ENCODE assay signal across 22 cellular contexts in the genomic region with DNA sequence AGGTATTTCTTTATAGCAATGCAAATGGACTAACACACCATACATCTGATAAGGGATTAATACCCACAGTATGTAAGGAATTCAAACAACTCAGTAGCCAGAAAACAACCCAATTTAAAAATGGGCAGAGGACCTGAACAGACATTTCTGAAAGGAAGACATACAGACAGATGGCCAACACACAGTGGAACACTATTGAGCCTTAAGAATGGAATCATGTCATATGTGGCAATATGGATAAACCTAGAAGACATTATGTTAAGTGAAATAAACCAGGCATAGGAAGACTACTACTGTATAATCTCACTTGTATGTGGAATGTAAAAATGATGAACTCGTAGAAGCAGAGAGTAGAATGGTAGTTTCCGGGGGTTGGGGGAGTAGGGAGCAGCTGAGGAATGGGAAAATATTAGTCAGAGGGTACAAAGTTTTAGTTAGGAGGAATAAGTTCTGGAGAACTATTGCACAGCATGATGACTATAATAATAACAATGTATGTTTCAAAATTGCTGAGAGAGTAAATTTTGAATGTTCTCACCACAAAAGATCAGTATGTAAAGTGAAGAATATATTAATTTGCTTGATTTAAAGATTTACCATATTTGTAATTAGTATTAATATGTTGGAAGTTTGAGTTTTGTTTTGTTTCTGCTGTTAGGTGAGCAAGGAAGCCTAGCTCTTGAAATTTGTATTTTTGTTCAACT. TPM values are rescaled to one million over a fixed set of nuclear protein-coding genes. Genes with fewer than 3 reads are reported as not detected.
DNase-seq lines count a peak whose midpoint lies in the region; ATAC-seq, FAIRE-seq and TF ChIP-seq lines count a peak whose summit lies in the region.
"Had no signal": no experiment of that assay in that cellular context is flagged by ENCODE, and none has a peak within 500 bp of the region (broad histone marks: within the 10 kb centered on the region; RNA-seq: fewer than 3 reads in every experiment).

No MANE protein-coding gene starts in this region.

- no peak for DNase-seq in A549 (ENCODE audit: low read depth in 1 of 2, low spot score in 1 of 2)
- DNase-seq in GM12891 (ENCODE audit: insufficient read length, low spot score) = no peak
- peak; percentile 51 for DNase-seq in adipocyte (ENCODE audit: low read depth)
- peak; percentile 18 for DNase-seq in fibroblast of the conjunctiva (ENCODE audit: low read depth)
- DNase-seq in HT-29 (ENCODE audit: low spot score) = no peak
- no peak for DNase-seq in NCI-H524 treated with DMSO at 0.1 percent for 48 hours (lab: John Stamatoyannopoulos, UW)
- no peak for DNase-seq in NCI-H1436 treated with DMSO at 0.1 percent for 48 hours (lab: John Stamatoyannopoulos, UW)
- DNase-seq: activated CD4-positive, CD25-positive, alpha-beta regulatory T cell treated with anti-CD3 and anti-CD28 coated beads, Interleukin-2, amount 50 U/mL, for 72 hours; activated naive CD4-positive, alpha-beta T cell treated with anti-CD3 and anti-CD28 coated beads for 36 hours; activated T-cell treated with anti-CD3 and anti-CD28 coated beads, Interleukin-2, amount 50 U/mL, for 24 hours; CD4-positive, CD25-positive, alpha-beta regulatory T cell; DMS153; islet precursor cell; lower lobe of right lung; NCI-H1694; NCI-H748 treated with DMSO at 0.1 percent for 48 hours; ovary; right cardiac atrium; stimulated activated CD4-positive, alpha-beta T cell treated with anti-CD3 and anti-CD28 coated beads, Interleukin-15, amount 100 ng/mL, for 24 hours had no signal

- no peak for TF ChIP-seq POLR2A in A549 (IDR thresholded peaks at IDR 0.05; ENCODE audit: low read length)
- no peak for TF ChIP-seq POLR2A in GM12891 (IDR thresholded peaks at IDR 0.05; ENCODE audit: low read depth, low read length)

- H3K27ac ChIP-seq in A549 = no peak overlapping the region
- H3K27ac ChIP-seq: lower lobe of right lung, ovary, vagina had no signal

- H3K9me3 ChIP-seq in A549 = no peaks in the 10 kb centered on the region
- no peaks in the 10 kb centered on the region for H3K9me3 ChIP-seq in adipocyte (ENCODE audit: control insufficient read depth, low read length)
- H3K9me3 ChIP-seq: lower lobe of right lung, ovary, vagina had no signal

- no peaks in the 10 kb centered on the region for H3K27me3 ChIP-seq in adipocyte (replicated peaks; ENCODE audit: control insufficient read depth, insufficient read depth, low read length)
- H3K27me3 ChIP-seq: ovary, vagina had no signal

- ATAC-seq in A549 (no peak), GM19351 (IDR thresholded peaks at IDR 0.05; ENCODE audit: unreplicated experiment) (no peak)
- ATAC-seq: lower lobe of right lung, right cardiac atrium had no signal

- peaks cover 12% of the 10 kb centered on the region; the same call in 1 of the 3 replicates for H3K4me1 ChIP-seq in A549
- peaks cover 6% of the 10 kb centered on the region for H3K4me1 ChIP-seq in adipocyte (ENCODE audit: control insufficient read depth, insufficient read depth, low read length)
- H3K4me1 ChIP-seq: lower lobe of right lung, vagina had no signal

- FAIRE-seq in A549 (lab: Jason Lieb, UNC) (peak; percentile 78), GM12891 (lab: Jason Lieb, UNC) (peak; percentile 71)
- FAIRE-seq: H1 had no signal

- no peak for TF ChIP-seq CTCF in A549 (IDR thresholded peaks at IDR 0.05)

- POLR2A ChIA-PET in A549 (lab: Yijun Ruan, JAX) = no interaction called here

- no peak overlapping the region for H3K4me2 ChIP-seq in A549

- WGBS in A549 (ENCODE audit: missing lambda C conversion rate) = 73% methylated on average over 2 of the region's 2 CpGs

- H3K9ac ChIP-seq in adipocyte (ENCODE audit: low read length) = no peak overlapping the region

- H3K36me3 ChIP-seq in adipocyte (ENCODE audit: control insufficient read depth, insufficient read depth, low read length, severe bottlenecking) = no peaks in the 10 kb centered on the region
- H3K36me3 ChIP-seq: lower lobe of right lung, ovary, vagina had no signal

- no peak for TF ChIP-seq EP300 in A549 (IDR thresholded peaks at IDR 0.05)

- H3K4me3 ChIP-seq in A549 (no peak overlapping the region), adipocyte (ENCODE audit: low read length) (no peak overlapping the region)
- H3K4me3 ChIP-seq: lower lobe of right lung, ovary, vagina had no signal

- CTCF ChIA-PET in A549 (lab: Yijun Ruan, JAX) = no interaction called here

- TF ChIP-seq RAD21 in A549 (conservative IDR thresholded peaks at IDR 0.05 in 1 of 2, IDR thresholded peaks at IDR 0.05 in 1 of 2) = no peak

TF ChIP-seq in A549, 52 proteins besides CTCF, POLR2A, EP300 and RAD21:
- TF ChIP-seq ZNF302 (CRISPR knock-in tag; IDR thresholded peaks at IDR 0.05) (no peak), HEYL (CRISPR knock-in tag; IDR thresholded peaks at IDR 0.05) (no peak), MAFK (IDR thresholded peaks at IDR 0.05; ENCODE audit: partially characterized antibody) (peak; percentile 48)
TF ChIP-seq in A549: peak in this region for 1.

TF ChIP-seq in GM12891, 5 proteins besides CTCF, POLR2A, EP300 and RAD21:
- TF ChIP-seq SPI1 (IDR thresholded peaks at IDR 0.05; ENCODE audit: low read depth, low read length) (no peak), POU2F2 (IDR thresholded peaks at IDR 0.05; ENCODE audit: low read depth, low read length) (no peak), TAF1 (IDR thresholded peaks at IDR 0.05; ENCODE audit: low read depth, low read length) (no peak), POLR2AphosphoS5 (IDR thresholded peaks at IDR 0.05; ENCODE audit: low read depth, low read length) (no peak)

RNA-seq across cellular contexts. Expression of gene WDR44, which starts 25.2 kb away (rescaled TPM):
- polyA plus RNA-seq in A549 (2011; rRNA removed) (15.7 and 22.1 TPM in 2 replicates), A549 (2017; fragmentation: RNase III; extraction: RNeasy Plus Mini Kit Qiagen cat#74134 plus additional on column Dnase treatment) (9.9 to 10.2 TPM (median 10.2 TPM) in 3 replicates)
- polyA plus RNA-seq in A549 (2012; cell fraction: cytosol; rRNA removed) = 3.1 and 3.3 TPM in 2 replicates
- polyA plus RNA-seq in A549 (2012; cell fraction: nucleus; rRNA removed) = 4.9 and 5.4 TPM in 2 replicates
- 7.3 and 9.5 TPM in 2 replicates for polyA minus RNA-seq in A549 (2011; rRNA and poly(A)+ RNA removed)
- polyA plus RNA-seq in GM12891 (2012; ENCODE audit: low read depth, missing spikeins) = 5.1 TPM
- total RNA-seq in HT-29 (2014; rRNA removed; shearing (Covaris generic)) = 6.3 and 6.6 TPM in 2 replicates

Comparison
In these comparisons a context has a peak if more than half of its experiments do, and no peak if none do; other contexts are left out.
1. DNase-seq: peak in adipocyte (single experiment) and fibroblast of the conjunctiva (single experiment); none in A549 (0 of 2), GM12891 (single experiment), HT-29 (single experiment), NCI-H524 treated with DMSO at 0.1 percent for 48 hours (single experiment) and NCI-H1436 treated with DMSO at 0.1 percent for 48 hours (single experiment).